15 cellular contexts compared by ENCODE assay signal in the genomic region with DNA sequence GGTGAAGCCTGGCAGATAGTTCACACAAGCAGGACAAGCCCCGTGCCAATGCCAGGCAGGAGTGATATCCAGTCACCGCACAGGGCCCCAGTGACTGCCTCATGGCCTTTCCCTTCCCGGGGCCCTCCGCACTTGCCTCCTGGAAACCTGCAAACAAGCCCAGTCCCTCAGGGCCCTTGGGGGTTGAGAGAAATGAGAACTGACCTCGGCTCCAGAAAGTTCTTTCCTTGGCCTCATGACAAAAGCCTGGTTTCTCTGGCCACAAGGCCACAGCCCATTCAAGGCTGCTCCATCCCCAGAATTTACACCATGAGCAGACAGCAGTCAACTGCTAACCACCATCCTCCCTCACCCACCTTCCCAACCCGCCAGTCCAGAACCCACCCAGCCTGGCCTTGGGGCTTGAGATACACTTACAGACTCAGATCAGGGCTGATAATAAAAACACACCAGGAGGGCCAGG.
DNase-seq lines count a peak whose midpoint lies in the region; ATAC-seq and TF ChIP-seq lines count a peak whose summit lies in the region.
"Had no signal": no experiment of that assay in that cellular context is flagged by ENCODE, and none has a peak within 500 bp of the region (broad histone marks: within the 10 kb centered on the region; RNA-seq: fewer than 3 reads in every experiment).

No MANE protein-coding gene starts in this region.

- ATAC-seq in foreskin keratinocyte: no peak
- ATAC-seq: left cardiac atrium; stimulated activated naive CD8-positive, alpha-beta T cell treated with anti-CD3 and anti-CD28 coated beads, Interleukin-15, amount 100 ng/mL, for 72 hours had no signal

- peak; percentile 8 to 45 for DNase-seq in breast epithelium (ENCODE audit: low spot score in 2 of 2)
- DNase-seq in mammary epithelial cell: no peak
- DNase-seq in WERI-Rb-1: peak; percentile 8
- DNase-seq in mesenteric fat pad (ENCODE audit: low spot score): peak; percentile 68
- DNase-seq in testis: peak; percentile 14
- no peak for DNase-seq in foreskin keratinocyte
- no peak for DNase-seq in D341Med (ENCODE audit: low spot score)
- DNase-seq in NCI-H1092 treated with DMSO at 0.1 percent for 48 hours (lab: John Stamatoyannopoulos, UW): no peak
- DNase-seq: activated naive CD8-positive, alpha-beta T cell treated with anti-CD3 and anti-CD28 coated beads, Interleukin-2, amount 10 ng/mL, durations not matched to agents 7 days and 5 days; Calu3; H7; Karpas-422; left cardiac atrium; NCI-H2227 treated with DMSO at 0.1 percent for 48 hours had no signal

- H3K79me2 ChIP-seq in mammary epithelial cell (ENCODE audit: insufficient read depth, low read length): no peaks in the 10 kb centered on the region

- no peaks in the 10 kb centered on the region for H3K27me3 ChIP-seq in breast epithelium
- H3K27me3 ChIP-seq in mammary epithelial cell (ENCODE audit: insufficient read depth, low read length): no peaks in the 10 kb centered on the region
- no peaks in the 10 kb centered on the region for H3K27me3 ChIP-seq in WERI-Rb-1 (ENCODE audit: insufficient read depth, low read depth, severe bottlenecking)
- no peaks in the 10 kb centered on the region for H3K27me3 ChIP-seq in testis
- no peaks in the 10 kb centered on the region for H3K27me3 ChIP-seq in foreskin keratinocyte

- no peaks in the 10 kb centered on the region for H3K9me3 ChIP-seq in breast epithelium
- no peaks in the 10 kb centered on the region for H3K9me3 ChIP-seq in mammary epithelial cell (replicated peaks; ENCODE audit: insufficient read depth, low read length)
- no peaks in the 10 kb centered on the region for H3K9me3 ChIP-seq in WERI-Rb-1 (ENCODE audit: severe bottlenecking)
- H3K9me3 ChIP-seq in testis: no peaks in the 10 kb centered on the region

- H3K4me3 ChIP-seq in breast epithelium (no peak overlapping the region), mammary epithelial cell (replicated peaks in 1 of 3; ENCODE audit: insufficient read depth in 1 of 3, low read depth in 2 of 3, low read length in 3 of 3) (no peak overlapping the region), WERI-Rb-1 (ENCODE audit: low read depth, low read length) (no peak overlapping the region), testis (no peak overlapping the region)

- WGBS in mammary epithelial cell (ENCODE audit: low coverage, missing lambda C conversion rate): 92% methylated on average over 2 of the region's 6 CpGs
- WGBS in testis, 2 donors: 73 to 74% methylated on average over 6 of the region's 6 CpGs

- CTCF ChIA-PET in mammary epithelial cell (lab: Charles Lee; ENCODE audit: low non-redundant PET): no interaction called here

- H3K27ac ChIP-seq in breast epithelium: no peak overlapping the region
- no peak overlapping the region for H3K27ac ChIP-seq in mammary epithelial cell (ENCODE audit: insufficient read depth, low read depth, low read length)
- H3K27ac ChIP-seq in WERI-Rb-1: no peak overlapping the region
- H3K27ac ChIP-seq in testis: no peak overlapping the region
- no peak overlapping the region for H3K27ac ChIP-seq in foreskin keratinocyte

- no TSS peak for BruUV-seq in mammary epithelial cell (replicated peaks; lab: Mats Ljungman, UMichigan)

- no peak overlapping the region for H3K9ac ChIP-seq in mammary epithelial cell (ENCODE audit: insufficient read depth, low read length)

- no peaks in the 10 kb centered on the region for H3K36me3 ChIP-seq in breast epithelium
- H3K36me3 ChIP-seq in mammary epithelial cell (ENCODE audit: insufficient read depth, low read length): no peaks in the 10 kb centered on the region
- H3K36me3 ChIP-seq in WERI-Rb-1: peaks cover 36% of the 10 kb centered on the region
- H3K36me3 ChIP-seq in testis (ENCODE audit: low read depth, missing control alignments): no peaks in the 10 kb centered on the region

- no peak overlapping the region for H2AFZ ChIP-seq in mammary epithelial cell (ENCODE audit: low read depth, low read length)

- in situ Hi-C loops in mammary epithelial cell (cut with MboI; ENCODE audit: low sequenced_read_pairs in 2 of 2): no loop called here

- TF ChIP-seq CTCF in breast epithelium (IDR thresholded peaks at IDR 0.05) (no peak), mammary epithelial cell (conservative IDR thresholded peaks at IDR 0.05 in 1 of 2, IDR thresholded peaks at IDR 0.05 in 1 of 2; ENCODE audit: extremely low read depth in 1 of 2, insufficient read depth in 1 of 2, low read depth in 1 of 2, low read length in 2 of 2) (no peak), WERI-Rb-1 (IDR thresholded peaks at IDR 0.05; ENCODE audit: low read depth, low read length) (no peak), testis (IDR thresholded peaks at IDR 0.05) (no peak), foreskin keratinocyte (conservative IDR thresholded peaks at IDR 0.05) (no peak)

- dilution Hi-C loops in mammary epithelial cell (cut with HindIII; ENCODE audit: low sequenced_read_pairs): no loop called here

- peaks cover 0 to 4% of the 10 kb centered on the region in 2 donors for H3K4me1 ChIP-seq in breast epithelium
- H3K4me1 ChIP-seq in mammary epithelial cell (ENCODE audit: insufficient read depth, low read length): peaks cover 24% of the 10 kb centered on the region
- H3K4me1 ChIP-seq in testis: peaks cover 13% of the 10 kb centered on the region
- peaks cover 6% of the 10 kb centered on the region for H3K4me1 ChIP-seq in foreskin keratinocyte

- TF ChIP-seq POLR2A in breast epithelium (IDR thresholded peaks at IDR 0.05): no peak
- TF ChIP-seq POLR2A in testis (IDR thresholded peaks at IDR 0.05): no peak

- intact Hi-C loops in breast epithelium (cut with DNase I; ENCODE audit: low total_unique reads): no loop called here
- intact Hi-C loops in mammary epithelial cell (cut with micrococcal nuclease): no loop called here
- intact Hi-C loops in testis (cut with DNase I; ENCODE audit: low total_unique reads): no loop called here

- no peak overlapping the region for H3K4me2 ChIP-seq in mammary epithelial cell (ENCODE audit: insufficient read depth, low read depth, low read length)

- no peaks in the 10 kb centered on the region for H4K20me1 ChIP-seq in mammary epithelial cell (ENCODE audit: insufficient read depth, low read length)

Comparison
In these comparisons a context has a peak if more than half of its experiments do, and no peak if none do; other contexts are left out.
1. DNase-seq: peak in breast epithelium (2 of 2), WERI-Rb-1 (single experiment), mesenteric fat pad (single experiment) and testis (single experiment); none in mammary epithelial cell (single experiment), foreskin keratinocyte (0 of 2), D341Med (single experiment) and NCI-H1092 treated with DMSO at 0.1 percent for 48 hours (single experiment).